Comparison of ENCODE assay signal across 8 cellular contexts in the genomic region with DNA sequence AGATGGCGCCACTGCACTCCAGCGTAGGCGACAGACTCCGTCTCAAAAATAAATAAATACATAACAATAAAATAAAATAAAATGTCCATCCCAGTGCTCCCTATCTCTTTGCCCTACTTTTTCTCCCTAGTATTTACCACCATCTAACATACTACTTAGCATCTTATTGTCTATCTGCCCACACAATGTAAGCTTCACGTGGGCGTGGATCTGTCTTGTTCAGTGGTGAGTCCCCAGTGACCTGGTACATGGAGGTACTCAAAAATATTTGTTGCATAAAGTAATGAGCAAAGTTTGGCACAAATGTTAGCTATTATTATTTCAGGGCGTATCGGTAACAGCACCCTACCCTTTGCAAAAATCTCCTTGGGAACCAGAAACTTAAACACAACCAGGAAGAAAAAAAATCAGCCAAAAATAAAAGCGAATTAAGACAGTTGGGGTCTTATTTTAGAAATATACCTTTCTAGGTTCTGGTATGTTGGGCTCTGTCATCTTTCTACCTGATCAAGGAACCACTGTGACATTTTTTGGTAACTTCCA. TPM values are rescaled to one million over a fixed set of nuclear protein-coding genes. Genes with fewer than 3 reads are reported as not detected.
A peak's percentile ranks its signal among the peaks of the same experiment; 100 is the strongest.
DNase-seq lines count a peak whose midpoint lies in the region; ATAC-seq and TF ChIP-seq lines count a peak whose summit lies in the region.

No MANE protein-coding gene starts in this region.

- H3K9me3 Mint-ChIP-seq in IgD-negative memory B cell, result no peaks in the 10 kb centered on the region

- no peaks in the 10 kb centered on the region for H3K9me3 ChIP-seq in muscle layer of colon (ENCODE audit: low read length)

- no peak for TF ChIP-seq CTCF in cardiac fibroblast (IDR thresholded peaks at IDR 0.05; ENCODE audit: low read depth, low read length)

- H3K9ac ChIP-seq in muscle layer of colon (ENCODE audit: low read length), result peak overlapping the region; percentile 63

- H3K36me3 Mint-ChIP-seq in IgD-negative memory B cell, result peaks cover 3% of the 10 kb centered on the region

- ATAC-seq in GM21390 (IDR thresholded peaks at IDR 0.05; ENCODE audit: unreplicated experiment) (no peak), HG03196 (IDR thresholded peaks at IDR 0.05; ENCODE audit: unreplicated experiment) (no peak)

- H3K36me3 ChIP-seq in muscle layer of colon (ENCODE audit: insufficient read depth, low read length), result no peaks in the 10 kb centered on the region

- DNase-seq in ACHN, result peak; percentile 10
- peak in 1 of 2 donors; percentile 19 for DNase-seq in cardiac fibroblast (ENCODE audit: low read depth in 2 of 2)
- no peak for DNase-seq in NCI-H774 (lab: John Stamatoyannopoulos, UW)
- no peak for DNase-seq in hepatic stellate cell (ENCODE audit: low spot score)

- H3K27ac ChIP-seq in muscle layer of colon (ENCODE audit: low read depth, low read length), result peak overlapping the region; percentile 61

- H3K4me1 Mint-ChIP-seq in IgD-negative memory B cell, result peaks cover 9 to 13% (median 12%) of the 10 kb centered on the region in 3 donors

- no peaks in the 10 kb centered on the region for H3K27me3 Mint-ChIP-seq in IgD-negative memory B cell

- in situ Hi-C loops in ACHN (cut with HindIII; ENCODE audit: low pct_ligation_motif_present, low pct_unique_long_range_greater_than_20kb, low sequenced_read_pairs), result no loop called here

- H3K4me3 ChIP-seq in cardiac fibroblast (replicated peaks in 1 of 2; ENCODE audit: low read depth in 2 of 2, low read length in 2 of 2) (peak overlapping the region; percentile 25 to 69), muscle layer of colon (ENCODE audit: low read depth in 1 of 2, low read length in 2 of 2) (peak overlapping the region in 1 of 2 donors; percentile 56)

- H3K4me1 ChIP-seq in muscle layer of colon (ENCODE audit: insufficient read depth, low read length), result peaks cover 14% of the 10 kb centered on the region

- H3K27ac Mint-ChIP-seq in IgD-negative memory B cell, result peak overlapping the region in 1 of 3 donors; percentile 85

- no peaks in the 10 kb centered on the region for H3K27me3 ChIP-seq in muscle layer of colon (ENCODE audit: control insufficient read depth in 1 of 2, insufficient read depth in 2 of 2, low read length in 2 of 2)

- peak overlapping the region; percentile 79 to 90 (median 88) for H3K4me3 Mint-ChIP-seq in IgD-negative memory B cell

RNA-seq across cellular contexts. Expression of a gene that starts 0.5 kb away (rescaled TPM):
- polyA plus RNA-seq in IgD-negative memory B cell, result 35.7 TPM

RNA-seq across cellular contexts. Expression of a gene that starts 17.5 kb away (rescaled TPM):
- polyA plus RNA-seq in IgD-negative memory B cell, result 14.7 TPM
